ENCODE assay signal across 9 cellular contexts in the genomic region with DNA sequence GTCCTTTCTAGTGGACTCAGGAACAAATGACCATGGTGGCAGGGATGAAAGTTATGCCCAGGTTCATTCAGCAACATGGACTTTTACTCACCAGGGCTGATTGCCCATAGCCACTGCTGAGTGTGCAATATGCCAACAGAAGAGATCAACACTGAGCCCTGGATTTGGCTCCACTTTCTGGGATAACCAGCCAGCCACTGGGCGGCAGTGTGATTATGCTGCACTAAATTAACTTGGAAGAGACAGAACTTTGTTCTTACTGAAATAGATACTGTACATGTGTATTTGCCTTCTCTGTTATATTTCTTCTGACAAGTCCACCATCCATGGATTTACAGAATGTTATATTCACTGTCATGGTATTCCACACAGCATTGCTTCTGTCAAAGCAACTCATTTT.
A peak's percentile ranks its signal among the peaks of the same experiment; 100 is the strongest.
DNase-seq lines count a peak whose midpoint lies in the region; ATAC-seq, FAIRE-seq and TF ChIP-seq lines count a peak whose summit lies in the region.
"Had no signal": no experiment of that assay in that cellular context is flagged by ENCODE, and none has a peak within 500 bp of the region (broad histone marks: within the 10 kb centered on the region; RNA-seq: fewer than 3 reads in every experiment).

No MANE protein-coding gene starts in this region.

- TF ChIP-seq CTCF in GM12878 (IDR thresholded peaks at IDR 0.05 in 2 of 3, conservative IDR thresholded peaks at IDR 0.05 in 1 of 3; ENCODE audit: control insufficient read depth in 2 of 3, extremely low read depth in 1 of 3, insufficient read depth in 1 of 3, low read depth in 3 of 3, low read length in 3 of 3): peak; percentile 23 to 52 (median 36); a peak in 3 of 6 replicates

- SMC1A ChIA-PET in GM12878 (lab: Charles Lee; ENCODE audit: uncharacterized antibody, unreplicated experiment): interaction anchor here (0.8 kb wide), 1 partner anchor 756 kb away, joined by 5 read pairs; no protein-coding TSS in a partner anchor

- FAIRE-seq in GM12878 (lab: Jason Lieb, UNC): no peak

- DNase-seq in AG20443 (ENCODE audit: low spot score) (peak; percentile 35), HT-29 (ENCODE audit: low spot score) (peak; percentile 67), GM12878 (ENCODE audit: low read depth, low spot score) (no peak), left lobe of liver (ENCODE audit: low spot score) (peak; percentile 73), DMS79 treated with DMSO at 0.1 percent for 48 hours (lab: John Stamatoyannopoulos, UW) (no peak), NCI-H187 (lab: John Stamatoyannopoulos, UW) (no peak)
- DNase-seq in stimulated activated naive CD8-positive, alpha-beta T cell treated with anti-CD3 and anti-CD28 coated beads, Interleukin-15, Interleukin-2, amounts not matched to agents 100 U/mL and 50 U/mL, for 24 hours: no peak
- DNase-seq: naive B cell had no signal

- no peaks in the 10 kb centered on the region for H3K9me3 ChIP-seq in GM12878 (replicated peaks; ENCODE audit: control insufficient read depth, insufficient read depth, low read length)

- TF ChIP-seq EP300 in GM12878 (IDR thresholded peaks at IDR 0.05; ENCODE audit: borderline replicate concordance in 1 of 2, control insufficient read depth in 1 of 2, low read depth in 2 of 2, low read length in 2 of 2): no peak

- CTCF ChIA-PET in GM12878 (lab: Yijun Ruan, JAX): interaction anchor here (1.0 kb wide), 1 partner anchor 606 kb away, joined by 4 read pairs; no protein-coding TSS in a partner anchor

- POLR2A ChIA-PET in GM12878 (lab: Charles Lee): no interaction called here

- no peak overlapping the region for H3K4me3 ChIP-seq in GM12878

- no peaks in the 10 kb centered on the region for H3K27me3 ChIP-seq in GM12878 (replicated peaks in 1 of 2; ENCODE audit: control insufficient read depth in 2 of 2, insufficient read depth in 2 of 2, low read length in 1 of 2)

- peak; percentile 65; the same call in 2 of the 3 replicates for ATAC-seq in GM12878
- ATAC-seq in left lobe of liver: peak; percentile 100
- ATAC-seq in stimulated activated naive CD8-positive, alpha-beta T cell treated with anti-CD3 and anti-CD28 coated beads, Interleukin-15, Interleukin-2, amounts not matched to agents 100 U/mL and 50 U/mL, for 24 hours: no peak
- no peak for ATAC-seq in GM18867 (IDR thresholded peaks at IDR 0.05; ENCODE audit: unreplicated experiment)

- TF ChIP-seq RAD21 in GM12878 (IDR thresholded peaks at IDR 0.05; ENCODE audit: insufficient read depth, low read depth, low read length): peak; percentile 38; the same call in 1 of the 2 replicates

- no TSS peak for BruUV-seq in GM12878 (replicated peaks; lab: Mats Ljungman, UMichigan)

- intact Hi-C loops in GM12878 (cut with micrococcal nuclease; ENCODE audit: unreplicated experiment): loop anchor here (10.0 kb wide), 1 partner anchor 610 kb away; no protein-coding TSS in a partner anchor

- H3K79me2 ChIP-seq in GM12878 (ENCODE audit: control insufficient read depth, insufficient read depth, low read length): no peaks in the 10 kb centered on the region

- no peak overlapping the region for H3K9ac ChIP-seq in GM12878 (ENCODE audit: control insufficient read depth, insufficient read depth, low read length)

- H2AFZ ChIP-seq in GM12878 (ENCODE audit: control insufficient read depth, low read depth, low read length): no peak overlapping the region

- H3K4me1 ChIP-seq in GM12878 (ENCODE audit: control insufficient read depth, insufficient read depth, low read length): no peaks in the 10 kb centered on the region

- no peak overlapping the region for H3K4me2 ChIP-seq in GM12878 (ENCODE audit: control insufficient read depth, insufficient read depth)

- no peaks in the 10 kb centered on the region for H3K36me3 ChIP-seq in GM12878 (ENCODE audit: control insufficient read depth in 2 of 2, insufficient read depth in 2 of 2, low read length in 1 of 2)

- in situ Hi-C loops in GM12878 (cut with MboI): no loop called here

- H4K20me1 ChIP-seq in GM12878 (ENCODE audit: control insufficient read depth, insufficient read depth): no peaks in the 10 kb centered on the region

- TF ChIP-seq POLR2A in GM12878 (IDR thresholded peaks at IDR 0.05; ENCODE audit: low read depth, low read length): no peak

- RAD21 ChIA-PET in GM12878 (lab: Charles Lee; ENCODE audit: unreplicated experiment): no interaction called here

- H3K27ac ChIP-seq in GM12878 (ENCODE audit: control insufficient read depth, insufficient read depth): no peak overlapping the region

- 0% methylated on average over 1 of the region's 1 CpG for WGBS in GM12878 (ENCODE audit: insufficient coverage, insufficient replicate concordance, low lambda C conversion rate, missing lambda C conversion rate)

TF ChIP-seq in GM12878, 131 proteins besides CTCF, POLR2A, EP300 and RAD21:
- TF ChIP-seq SMC3 (IDR thresholded peaks at IDR 0.05; ENCODE audit: borderline replicate concordance, low read length) (peak; percentile 18; the same call in 1 of the 2 replicates), PAX8 (IDR thresholded peaks at IDR 0.05) (no peak), HDAC2 (IDR thresholded peaks at IDR 0.05) (no peak)

Comparison
In these comparisons a context has a peak if more than half of its experiments do, and no peak if none do; other contexts are left out.
1. DNase-seq: peak in AG20443 (single experiment), HT-29 (single experiment) and left lobe of liver (single experiment); none in GM12878 (single experiment), DMS79 treated with DMSO at 0.1 percent for 48 hours (single experiment), NCI-H187 (0 of 2) and stimulated activated naive CD8-positive, alpha-beta T cell treated with anti-CD3 and anti-CD28 coated beads, Interleukin-15, Interleukin-2, amounts not matched to agents 100 U/mL and 50 U/mL, for 24 hours (single experiment).
2. ATAC-seq: peak in GM12878 (single experiment) and left lobe of liver (single experiment); none in stimulated activated naive CD8-positive, alpha-beta T cell treated with anti-CD3 and anti-CD28 coated beads, Interleukin-15, Interleukin-2, amounts not matched to agents 100 U/mL and 50 U/mL, for 24 hours (single experiment) and GM18867 (single experiment).